In the genomic region with DNA sequence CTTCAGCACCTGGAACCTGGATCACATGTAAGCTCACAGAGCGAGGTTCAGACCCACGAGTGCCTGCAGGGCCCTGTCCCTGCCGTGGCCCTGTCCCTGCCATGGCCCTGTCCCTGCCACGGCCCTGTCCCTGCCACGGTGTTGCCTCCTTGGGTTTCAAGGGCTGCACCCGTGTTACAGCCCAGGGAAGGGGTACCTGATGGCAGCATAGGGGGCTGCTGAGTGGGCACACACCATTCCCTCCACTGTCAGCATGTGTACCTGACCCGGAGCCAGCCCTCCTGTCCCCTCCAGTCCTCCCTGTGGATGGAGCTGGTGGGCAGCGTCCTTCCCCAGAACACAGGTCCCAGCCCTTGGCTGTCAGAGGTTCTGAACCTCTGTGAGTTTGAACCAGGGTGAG, we compare ENCODE assay signal across 35 cellular contexts.
"Had no signal": no experiment of that assay in that cellular context is flagged by ENCODE, and none has a peak within 500 bp of the region (broad histone marks: within the 10 kb centered on the region; RNA-seq: fewer than 3 reads in every experiment).

No MANE protein-coding gene starts in this region.

- H3K27ac ChIP-seq: adrenal gland, body of pancreas, brain microvascular endothelial cell, breast epithelium, VCaP had no signal

- H3K27me3 Mint-ChIP-seq: activated B cell treated with CpG ODN at 0.5 μM for 24 hours; activated CD4-positive, alpha-beta memory T cell treated with anti-CD3 and anti-CD28 coated beads for 36 hours; activated CD4-positive, alpha-beta T cell treated with anti-CD3 and anti-CD28 coated beads, Interleukin-2, amount 10 ng/mL, durations not matched to agents 24 days and 14 days; activated CD8-positive, alpha-beta T cell treated with anti-CD3 and anti-CD28 coated beads for 36 hours; activated naive CD8-positive, alpha-beta T cell treated with anti-CD3 and anti-CD28 coated beads for 36 hours; activated T-helper 17 cell treated with anti-CD3 and anti-CD28 coated beads, Interleukin-2, amount 50 U/mL, for 72 hours had no signal

- H3K27me3 ChIP-seq: adrenal gland, body of pancreas, brain microvascular endothelial cell, breast epithelium had no signal

- H3K4me1 ChIP-seq: adrenal gland, body of pancreas, breast epithelium had no signal

- DNase-seq: activated B cell treated with CpG ODN at 0.5 μM for 24 hours; activated CD4-positive, alpha-beta memory T cell treated with anti-CD3 and anti-CD28 coated beads for 36 hours; activated CD4-positive, alpha-beta T cell treated with anti-CD3 and anti-CD28 coated beads for 4 hours; activated CD4-positive, alpha-beta T cell treated with anti-CD3 and anti-CD28 coated beads, Interleukin-2, amount 10 ng/mL, durations not matched to agents 24 days and 14 days; activated CD4-positive, alpha-beta T cell treated with anti-CD3 and anti-CD28 coated beads, Interleukin-2, amount 50 U/mL, for 1 hour; activated CD4-positive, alpha-beta T cell treated with anti-CD3 and anti-CD28 coated beads, Interleukin-2, amount 50 U/mL, for 4 hours; activated CD4-positive, CD25-positive, alpha-beta regulatory T cell treated with anti-CD3 and anti-CD28 coated beads, Interleukin-2, amount 50 U/mL, for 72 hours; activated CD8-positive, alpha-beta memory T cell treated with anti-CD3 and anti-CD28 coated beads, Interleukin-2, amount 50 U/mL, for 4 hours; activated CD8-positive, alpha-beta T cell treated with anti-CD3 and anti-CD28 coated beads for 36 hours; activated effector memory CD4-positive, alpha-beta T cell treated with anti-CD3 and anti-CD28 coated beads, Interleukin-2, amount 50 U/mL, for 16 hours; activated gamma-delta T cell treated with Interleukin-2 at 50 U/mL for 16 hours; activated naive CD4-positive, alpha-beta T cell; activated naive CD4-positive, alpha-beta T cell treated with anti-CD3 and anti-CD28 coated beads for 36 hours; activated naive CD4-positive, alpha-beta T cell treated with anti-CD3 and anti-CD28 coated beads, Interleukin-2, amount 50 U/mL, for 16 hours; activated naive CD8-positive, alpha-beta T cell treated with anti-CD3 and anti-CD28 coated beads for 36 hours; activated T-cell treated with anti-CD3 and anti-CD28 coated beads for 4 hours; activated T-cell treated with anti-CD3 and anti-CD28 coated beads, Interleukin-2, amount 50 U/mL, for 1 hour; activated T-cell treated with anti-CD3 and anti-CD28 coated beads, Interleukin-2, amount 50 U/mL, for 4 hours; activated T-cell treated with anti-CD3 and anti-CD28 coated beads, Interleukin-2, amount 50 U/mL, for 72 hours; adrenal gland; amygdala; anterior cingulate cortex; body of pancreas; brain microvascular endothelial cell; central memory CD4-positive, alpha-beta T cell; T-helper 1 cell; T-helper 2 cell; T-helper 9 cell had no signal

- H3K4me3 Mint-ChIP-seq: activated B cell treated with CpG ODN at 0.5 μM for 24 hours; activated CD4-positive, alpha-beta memory T cell treated with anti-CD3 and anti-CD28 coated beads for 36 hours; activated CD4-positive, alpha-beta T cell treated with anti-CD3 and anti-CD28 coated beads, Interleukin-2, amount 10 ng/mL, durations not matched to agents 24 days and 14 days; activated CD8-positive, alpha-beta T cell treated with anti-CD3 and anti-CD28 coated beads for 36 hours; activated naive CD4-positive, alpha-beta T cell treated with anti-CD3 and anti-CD28 coated beads for 36 hours; activated naive CD8-positive, alpha-beta T cell treated with anti-CD3 and anti-CD28 coated beads for 36 hours; activated T-cell treated with anti-CD3 and anti-CD28 coated beads, Interleukin-2, amount 50 U/mL, for 4 hours; activated T-cell treated with anti-CD3 and anti-CD28 coated beads, Interleukin-2, amount 50 U/mL, for 72 hours; activated T-helper 1 cell treated with anti-CD3 and anti-CD28 coated beads, Interleukin-12 subunit alpha, Interleukin-12 subunit beta, Interleukin-2, Interleukin-4 antibody, amounts not matched to agents 30 ng/mL and 10 ng/mL and 1 ng/mL, durations not matched to agents 14 hours and 24 hours and 36 hours; activated T-helper 17 cell treated with anti-CD3 and anti-CD28 coated beads, Interleukin-2, amount 50 U/mL, for 72 hours; T-helper 1 cell treated with Interleukin-12 subunit alpha and Interleukin-12 subunit beta and Interleukin-4 antibody, amounts not matched to agents 30 μg/mL and 1 μg/mL, for 36 hours; T-helper 2 cell treated with Interferon-gamma antibody and Interleukin-4, amounts not matched to agents 5 μg/mL and 100 μg/mL, for 36 hours had no signal

- H3K9me3 ChIP-seq: adrenal gland, body of pancreas, breast epithelium had no signal

- ATAC-seq: activated CD8-positive, alpha-beta T cell treated with anti-CD3 and anti-CD28 coated beads for 36 hours; activated naive CD4-positive, alpha-beta T cell treated with anti-CD3 and anti-CD28 coated beads, Interleukin-2, amount 50 U/mL, for 72 hours; activated T-cell treated with anti-CD3 and anti-CD28 coated beads, Interleukin-2, amount 50 U/mL, for 4 hours; activated T-cell treated with anti-CD3 and anti-CD28 coated beads, Interleukin-2, amount 50 U/mL, for 72 hours; activated T-helper 17 cell treated with anti-CD3 and anti-CD28 coated beads, Interleukin-2, amount 50 U/mL, for 72 hours; body of pancreas had no signal

- H3K4me3 ChIP-seq: adrenal gland, body of pancreas, breast epithelium had no signal

- H3K9me3 Mint-ChIP-seq: activated B cell treated with CpG ODN at 0.5 μM for 24 hours; activated CD4-positive, alpha-beta memory T cell treated with anti-CD3 and anti-CD28 coated beads for 36 hours; activated CD4-positive, alpha-beta T cell treated with anti-CD3 and anti-CD28 coated beads, Interleukin-2, amount 10 ng/mL, durations not matched to agents 24 days and 14 days; activated CD8-positive, alpha-beta T cell treated with anti-CD3 and anti-CD28 coated beads for 36 hours; activated naive CD4-positive, alpha-beta T cell treated with anti-CD3 and anti-CD28 coated beads for 36 hours; activated naive CD8-positive, alpha-beta T cell treated with anti-CD3 and anti-CD28 coated beads for 36 hours; activated T-cell treated with anti-CD3 and anti-CD28 coated beads, Interleukin-2, amount 50 U/mL, for 4 hours; activated T-helper 17 cell treated with anti-CD3 and anti-CD28 coated beads, Interleukin-2, amount 50 U/mL, for 72 hours; T-helper 2 cell treated with Interferon-gamma antibody and Interleukin-4, amounts not matched to agents 5 μg/mL and 100 μg/mL, for 36 hours had no signal

- H3K27ac Mint-ChIP-seq: activated B cell treated with CpG ODN at 0.5 μM for 24 hours; activated CD4-positive, alpha-beta memory T cell treated with anti-CD3 and anti-CD28 coated beads for 36 hours; activated CD4-positive, alpha-beta T cell treated with anti-CD3 and anti-CD28 coated beads, Interleukin-2, amount 10 ng/mL, durations not matched to agents 24 days and 14 days; activated CD8-positive, alpha-beta T cell treated with anti-CD3 and anti-CD28 coated beads for 36 hours; activated naive CD4-positive, alpha-beta T cell treated with anti-CD3 and anti-CD28 coated beads for 36 hours; activated naive CD4-positive, alpha-beta T cell treated with anti-CD3 and anti-CD28 coated beads, Interleukin-2, amount 50 U/mL, for 72 hours; activated naive CD8-positive, alpha-beta T cell treated with anti-CD3 and anti-CD28 coated beads for 36 hours; activated T-cell treated with anti-CD3 and anti-CD28 coated beads, Interleukin-2, amount 50 U/mL, for 72 hours; activated T-helper 1 cell treated with anti-CD3 and anti-CD28 coated beads, Interleukin-12 subunit alpha, Interleukin-12 subunit beta, Interleukin-2, Interleukin-4 antibody, amounts not matched to agents 30 ng/mL and 10 ng/mL and 1 ng/mL, durations not matched to agents 14 hours and 24 hours and 36 hours; activated T-helper 17 cell treated with anti-CD3 and anti-CD28 coated beads, Interleukin-2, amount 50 U/mL, for 72 hours; T-helper 1 cell treated with Interleukin-12 subunit alpha and Interleukin-12 subunit beta and Interleukin-4 antibody, amounts not matched to agents 30 μg/mL and 1 μg/mL, for 36 hours; T-helper 2 cell treated with Interferon-gamma antibody and Interleukin-4, amounts not matched to agents 5 μg/mL and 100 μg/mL, for 36 hours had no signal

- H3K4me1 Mint-ChIP-seq: activated B cell treated with CpG ODN at 0.5 μM for 24 hours; activated CD4-positive, alpha-beta T cell treated with anti-CD3 and anti-CD28 coated beads, Interleukin-2, amount 10 ng/mL, durations not matched to agents 24 days and 14 days; activated naive CD8-positive, alpha-beta T cell treated with anti-CD3 and anti-CD28 coated beads for 36 hours had no signal
